In the genomic region with DNA sequence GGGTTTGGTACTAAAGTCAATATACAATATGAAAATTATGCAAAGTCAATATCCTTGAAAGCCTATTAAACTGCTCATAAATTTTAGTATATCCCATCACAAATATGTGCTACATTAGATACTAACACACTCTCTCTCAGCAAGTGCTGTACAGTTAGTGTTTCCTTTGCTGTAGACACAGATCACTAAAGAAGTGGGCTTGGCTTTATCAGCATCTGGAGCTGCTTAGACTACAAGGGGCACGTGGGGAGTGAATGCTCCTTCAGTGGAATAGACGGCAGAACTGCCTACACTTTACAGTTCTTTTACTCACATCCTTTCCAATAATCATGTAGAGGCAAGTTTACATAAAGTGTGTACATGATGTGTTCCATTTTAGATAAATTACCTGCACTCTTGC, we compare ENCODE assay signal across 22 cellular contexts. TPM values are rescaled to one million over a fixed set of nuclear protein-coding genes. Genes with fewer than 3 reads are reported as not detected.
DNase-seq lines count a peak whose midpoint lies in the region; ATAC-seq and TF ChIP-seq lines count a peak whose summit lies in the region.
"Had no signal": no experiment of that assay in that cellular context is flagged by ENCODE, and none has a peak within 500 bp of the region (broad histone marks: within the 10 kb centered on the region; RNA-seq: fewer than 3 reads in every experiment).

No MANE protein-coding gene starts in this region.

- peaks cover 0 to 7% (median 0%) of the 10 kb centered on the region in 11 donors for H3K9me3 Mint-ChIP-seq in naive thymus-derived CD4-positive, alpha-beta T cell
- H3K9me3 Mint-ChIP-seq: HFFc6; IgD-negative memory B cell; T-helper 2 cell treated with Interferon-gamma antibody and Interleukin-4, amounts not matched to agents 5 μg/mL and 100 μg/mL, for 36 hours had no signal

- no peak overlapping the region for H4K5ac ChIP-seq in IMR-90 (ENCODE audit: low read depth, low read length)

- no peak for TF ChIP-seq POLR2A in IMR-90 (IDR thresholded peaks at IDR 0.05; ENCODE audit: low read depth, low read length)

- H3K23ac ChIP-seq in IMR-90 (ENCODE audit: low read depth, low read length): no peak overlapping the region

- H3K4me3 ChIP-seq in IMR-90 (ENCODE audit: insufficient read depth, low read depth, low read length): no peak overlapping the region
- no peak overlapping the region for H3K4me3 ChIP-seq in fibroblast of mammary gland (ENCODE audit: control insufficient read depth, low read depth, low read length)
- no peak overlapping the region for H3K4me3 ChIP-seq in naive thymus-derived CD4-positive, alpha-beta T cell (ENCODE audit: low read length)
- H3K4me3 ChIP-seq in dorsolateral prefrontal cortex: no peak overlapping the region

- H2BK15ac ChIP-seq in IMR-90 (ENCODE audit: low read depth, low read length): no peak overlapping the region

- ATAC-seq in IMR-90 (ENCODE audit: low read depth): no peak
- ATAC-seq in naive thymus-derived CD4-positive, alpha-beta T cell: no peak
- ATAC-seq in HG03175 (IDR thresholded peaks at IDR 0.05; ENCODE audit: unreplicated experiment): no peak
- ATAC-seq: Panc1 had no signal

- intact Hi-C loops in IMR-90 (cut with micrococcal nuclease): no loop called here
- intact Hi-C loops in naive thymus-derived CD4-positive, alpha-beta T cell (cut with micrococcal nuclease): no loop called here
- intact Hi-C loops in dorsolateral prefrontal cortex (cut with DNase I): no loop called here

- H3K4ac ChIP-seq in IMR-90 (ENCODE audit: low read depth, low read length): no peak overlapping the region

- CTCF ChIA-PET in IMR-90 (lab: Yijun Ruan, JAX): no interaction called here
- CTCF ChIA-PET in naive thymus-derived CD4-positive, alpha-beta T cell (lab: Charles Lee): no interaction called here

- no peak for TF ChIP-seq RAD21 in IMR-90 (IDR thresholded peaks at IDR 0.05; ENCODE audit: low read length)

- no peak overlapping the region for H3K18ac ChIP-seq in IMR-90 (ENCODE audit: low read depth, low read length)

- H3K27me3 ChIP-seq in IMR-90 (ENCODE audit: control insufficient read depth, insufficient read depth, low read length) (peaks cover 2% of the 10 kb centered on the region; the same call in 1 of the 2 replicates), dorsolateral prefrontal cortex (no peaks in the 10 kb centered on the region)
- no peaks in the 10 kb centered on the region for H3K27me3 ChIP-seq in naive thymus-derived CD4-positive, alpha-beta T cell (ENCODE audit: control insufficient read depth in 2 of 2, insufficient read depth in 2 of 2, low read length in 2 of 2)

- no peaks in the 10 kb centered on the region for H3K9me1 ChIP-seq in IMR-90 (ENCODE audit: insufficient read depth, low read length)

- H3K4me1 ChIP-seq in IMR-90 (ENCODE audit: control insufficient read depth, insufficient read depth, low read length): peaks cover 2% of the 10 kb centered on the region; the same call in 1 of the 2 replicates
- H3K4me1 ChIP-seq in naive thymus-derived CD4-positive, alpha-beta T cell (ENCODE audit: control insufficient read depth in 2 of 2, insufficient read depth in 2 of 2, low read length in 2 of 2): no peaks in the 10 kb centered on the region

- H4K20me1 ChIP-seq in IMR-90 (ENCODE audit: insufficient read depth, low read length): no peaks in the 10 kb centered on the region

- no peak overlapping the region for H2BK120ac ChIP-seq in IMR-90 (ENCODE audit: low read depth, low read length)

- peaks cover 0 to 29% (median 8%) of the 10 kb centered on the region in 5 donors for H3K27me3 Mint-ChIP-seq in naive thymus-derived CD4-positive, alpha-beta T cell

- no peaks in the 10 kb centered on the region for H3K36me3 Mint-ChIP-seq in naive thymus-derived CD4-positive, alpha-beta T cell
- H3K36me3 Mint-ChIP-seq: IgD-negative memory B cell had no signal

- H3K9ac ChIP-seq in IMR-90 (ENCODE audit: low read depth, low read length): no peak overlapping the region

- H3K36me3 ChIP-seq in IMR-90 (ENCODE audit: control insufficient read depth, insufficient read depth, low read length): no peaks in the 10 kb centered on the region
- no peaks in the 10 kb centered on the region for H3K36me3 ChIP-seq in naive thymus-derived CD4-positive, alpha-beta T cell (ENCODE audit: control insufficient read depth in 2 of 3, insufficient read depth in 3 of 3, low read length in 3 of 3)

- no peak overlapping the region for H4K8ac ChIP-seq in IMR-90 (ENCODE audit: low read depth in 2 of 2, low read length in 2 of 2)

- no peak overlapping the region for H2AK5ac ChIP-seq in IMR-90 (ENCODE audit: low read depth, low read length)

- 0 out of 2 replicates have a peak overlapping the region, but pooled peaks have one; percentile 46 for H3K14ac ChIP-seq in IMR-90 (replicated peaks; ENCODE audit: low read depth, low read length)

- peaks cover 0 to 1% (median 0%) of the 10 kb centered on the region in 7 donors for H3K4me1 Mint-ChIP-seq in naive thymus-derived CD4-positive, alpha-beta T cell
- H3K4me1 Mint-ChIP-seq: IgD-negative memory B cell had no signal

- no peak overlapping the region for H3K56ac ChIP-seq in IMR-90 (ENCODE audit: extremely low read depth, insufficient read depth, low read length)

- in situ Hi-C loops in IMR-90 (cut with MboI; ENCODE audit: low sequenced_read_pairs): no loop called here

- H4K91ac ChIP-seq in IMR-90 (ENCODE audit: insufficient read depth, low read depth, low read length): no peak overlapping the region

- POLR2A ChIA-PET in IMR-90 (lab: Charles Lee; ENCODE audit: unreplicated experiment): no interaction called here
- POLR2A ChIA-PET in naive thymus-derived CD4-positive, alpha-beta T cell (lab: Charles Lee): no interaction called here

- H3K27ac ChIP-seq in IMR-90 (ENCODE audit: insufficient read depth, low read length) (no peak overlapping the region), dorsolateral prefrontal cortex (no peak overlapping the region)
- no peak overlapping the region for H3K27ac ChIP-seq in naive thymus-derived CD4-positive, alpha-beta T cell (ENCODE audit: low read depth, low read length)

- dilution Hi-C loops in IMR-90 (cut with HindIII; ENCODE audit: low sequenced_read_pairs, unreplicated experiment): no loop called here

- no peak overlapping the region for H3K4me2 ChIP-seq in IMR-90 (ENCODE audit: low read depth, low read length)

- H2BK5ac ChIP-seq in IMR-90 (ENCODE audit: low read depth, low read length, poor library complexity, severe bottlenecking): no peak overlapping the region

- no TSS peak for BruUV-seq in IMR-90 (replicated peaks; lab: Mats Ljungman, UMichigan)

- no peak overlapping the region for H2AFZ ChIP-seq in IMR-90 (replicated peaks; ENCODE audit: low read length, poor library complexity)

- H3K27ac Mint-ChIP-seq in naive thymus-derived CD4-positive, alpha-beta T cell: no peak overlapping the region
- H3K27ac Mint-ChIP-seq: HFFc6; IgD-negative memory B cell; T-helper 2 cell treated with Interferon-gamma antibody and Interleukin-4, amounts not matched to agents 5 μg/mL and 100 μg/mL, for 36 hours had no signal

- WGBS in IMR-90 (ENCODE audit: extremely low coverage in 2 of 2, insufficient read length in 1 of 2), 2 experiments: no CpG with 5 or more reads among the region's 2 CpGs

- H3K9me3 ChIP-seq in IMR-90 (ENCODE audit: control insufficient read depth, insufficient read depth, low read length): no peaks in the 10 kb centered on the region
- H3K9me3 ChIP-seq in naive thymus-derived CD4-positive, alpha-beta T cell (ENCODE audit: control insufficient read depth in 2 of 3, low read length in 3 of 3): no peaks in the 10 kb centered on the region

- DNase-seq in NCI-H82 (lab: John Stamatoyannopoulos, UW): peak; percentile 67
- DNase-seq in NCI-H82 treated with DMSO at 0.1 percent for 48 hours (lab: John Stamatoyannopoulos, UW; ENCODE audit: unreplicated experiment): no peak
- DNase-seq in IMR-90: no peak
- DNase-seq in NCI-H69 (lab: John Stamatoyannopoulos, UW): peak; percentile 48
- peak; percentile 9 for DNase-seq in fibroblast of mammary gland (ENCODE audit: low read depth)
- DNase-seq in naive thymus-derived CD4-positive, alpha-beta T cell: no peak
- no peak for DNase-seq in dorsolateral prefrontal cortex
- DNase-seq: 8988T, Calu3, DMS79 treated with DMSO at 0.1 percent for 48 hours, H7, HFFc6, NCI-H1930, NCI-H2107, NCI-H2227 treated with DMSO at 0.1 percent for 48 hours, NCI-H510A, SHP77 treated with DMSO at 0.1 percent for 48 hours, T-helper 1 cell had no signal

- no peak for TF ChIP-seq CTCF in IMR-90 (conservative IDR thresholded peaks at IDR 0.05; ENCODE audit: low read depth, low read length)
- TF ChIP-seq CTCF in fibroblast of mammary gland (conservative IDR thresholded peaks at IDR 0.05; ENCODE audit: control insufficient read depth, insufficient read depth, low read depth, low read length): no peak
- no peak for TF ChIP-seq CTCF in dorsolateral prefrontal cortex (IDR thresholded peaks at IDR 0.05 in 54 of 56, conservative IDR thresholded peaks at IDR 0.05 in 2 of 56; ENCODE audit: low read depth in 1 of 56, partially characterized antibody in 56 of 56)

- no peaks in the 10 kb centered on the region for H3K79me1 ChIP-seq in IMR-90 (ENCODE audit: low read depth in 1 of 2, low read length in 2 of 2)

- no peak overlapping the region for H3K4me3 Mint-ChIP-seq in naive thymus-derived CD4-positive, alpha-beta T cell
- H3K4me3 Mint-ChIP-seq: HFFc6; IgD-negative memory B cell; T-helper 2 cell treated with Interferon-gamma antibody and Interleukin-4, amounts not matched to agents 5 μg/mL and 100 μg/mL, for 36 hours had no signal

- no peak overlapping the region for H2BK20ac ChIP-seq in IMR-90 (ENCODE audit: low read depth, low read length)

- no peak overlapping the region for H2AK9ac ChIP-seq in IMR-90 (replicated peaks; ENCODE audit: low read depth, low read length, poor library complexity)

TF ChIP-seq in IMR-90, 13 proteins besides CTCF, POLR2A, EP300 and RAD21 (continues in another document):
- TF ChIP-seq CEBPB (IDR thresholded peaks at IDR 0.05; ENCODE audit: low read depth, low read length): no peak
- TF ChIP-seq RCOR1 (IDR thresholded peaks at IDR 0.05; ENCODE audit: insufficient replicate concordance, low read length): no peak
- no peak for TF ChIP-seq MAZ (IDR thresholded peaks at IDR 0.05; ENCODE audit: borderline replicate concordance, low read depth, low read length)
- no peak for TF ChIP-seq MAFK (IDR thresholded peaks at IDR 0.05; ENCODE audit: low read depth, low read length)
- TF ChIP-seq BHLHE40 (IDR thresholded peaks at IDR 0.05; ENCODE audit: low read depth, low read length): no peak
- no peak for TF ChIP-seq CHD1 (IDR thresholded peaks at IDR 0.05; ENCODE audit: low read depth, low read length)
- no peak for TF ChIP-seq RFX5 (IDR thresholded peaks at IDR 0.05; ENCODE audit: low read depth, low read length)

RNA-seq across cellular contexts. Expression of gene EFEMP1, which starts 26.0 kb away (rescaled TPM):
- total RNA-seq in IMR-90 (2012; rRNA removed) (164 and 214 TPM in 2 replicates), dorsolateral prefrontal cortex (100 to 1,000 TPM in 28 of 120 experiments, 10 to 100 TPM in 92; 30.0 to 193 (median 79.6) TPM)
- 198 and 219 TPM in 2 replicates for polyA plus RNA-seq in IMR-90 (2012; rRNA removed)
- 314 and 322 TPM in 2 replicates for polyA plus RNA-seq in IMR-90 (2012; cell fraction: cytosol; rRNA removed)
- 132 and 323 TPM in 2 replicates for polyA plus RNA-seq in IMR-90 (2012; cell fraction: nucleus; rRNA removed; ENCODE audit: low replicate concordance)
- total RNA-seq in naive thymus-derived CD4-positive, alpha-beta T cell: not detected
- polyA plus RNA-seq in naive thymus-derived CD4-positive, alpha-beta T cell: not detected
- polyA plus RNA-seq: IgD-negative memory B cell had no signal

Comparison
In these comparisons a context has a peak if more than half of its experiments do, and no peak if none do; other contexts are left out.
1. DNase-seq: peak in NCI-H82 (single experiment), NCI-H69 (single experiment) and fibroblast of mammary gland (single experiment); none in NCI-H82 treated with DMSO at 0.1 percent for 48 hours (single experiment), IMR-90 (single experiment), naive thymus-derived CD4-positive, alpha-beta T cell (0 of 9) and dorsolateral prefrontal cortex (0 of 10).
2. RNA of gene EFEMP1, which starts 26.0 kb away (total RNA-seq): 164 to 214 TPM in IMR-90 and 30.0 to 193 TPM in dorsolateral prefrontal cortex; not detected in naive thymus-derived CD4-positive, alpha-beta T cell; every median in the first group is over 10 times any median in the second.